ENCODE assay signal across 1 cellular context in the genomic region with DNA sequence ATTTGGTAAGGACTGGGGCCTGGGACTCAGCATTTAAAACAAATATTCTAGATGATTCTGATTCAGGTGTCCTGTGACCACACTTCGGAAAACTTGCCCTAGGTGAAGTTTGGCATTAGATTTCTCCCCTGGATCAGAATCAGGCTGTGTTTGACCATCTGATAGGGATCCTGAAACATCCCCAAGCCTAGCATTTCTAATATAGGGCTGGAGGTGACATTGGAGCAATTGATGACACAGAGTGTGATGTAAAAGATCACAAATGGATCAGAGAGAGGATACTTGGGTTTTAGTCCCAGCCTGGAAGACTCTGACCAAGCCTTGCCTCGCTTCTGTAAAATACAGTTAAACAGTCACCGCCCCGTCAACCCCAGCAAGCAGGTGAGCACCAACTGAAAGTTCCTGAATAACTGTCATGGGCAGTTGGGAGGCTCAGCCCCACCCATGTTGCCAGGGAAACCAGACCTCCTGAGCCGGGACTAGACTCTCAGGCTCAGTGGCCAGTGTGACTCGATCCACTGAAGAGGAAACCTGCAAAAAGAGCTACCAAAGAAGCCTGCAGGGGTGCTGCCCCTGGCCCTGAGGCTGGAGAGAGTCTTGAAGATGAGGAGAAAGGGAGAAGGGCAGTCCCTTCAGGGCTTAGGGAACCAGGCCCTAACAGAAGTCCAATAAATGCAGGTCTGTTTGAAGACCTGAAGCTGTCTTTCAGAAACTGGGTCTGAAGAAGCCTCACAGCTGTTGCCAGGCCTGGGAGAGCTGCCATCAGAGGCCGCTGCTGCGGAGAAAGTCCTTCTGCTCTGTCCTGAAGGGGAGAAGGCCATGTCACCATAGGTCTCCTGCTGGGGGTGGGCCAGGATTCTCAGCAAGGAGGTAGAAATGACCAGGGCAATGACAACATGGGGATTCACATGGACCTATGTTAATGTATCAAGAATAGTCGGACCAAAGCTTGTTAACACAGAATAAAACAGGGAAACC.
TF ChIP-seq lines count a peak whose summit lies in the region.

No MANE protein-coding gene starts in this region.

TF ChIP-seq in IMR-90, 13 proteins besides CTCF, POLR2A, EP300 and RAD21 (continued from another document):
- TF ChIP-seq SMC3 (IDR thresholded peaks at IDR 0.05; ENCODE audit: low read depth, low read length) (no peak), MXI1 (IDR thresholded peaks at IDR 0.05; ENCODE audit: borderline replicate concordance, low read depth, low read length) (no peak)
- TF ChIP-seq, protein P1, sequence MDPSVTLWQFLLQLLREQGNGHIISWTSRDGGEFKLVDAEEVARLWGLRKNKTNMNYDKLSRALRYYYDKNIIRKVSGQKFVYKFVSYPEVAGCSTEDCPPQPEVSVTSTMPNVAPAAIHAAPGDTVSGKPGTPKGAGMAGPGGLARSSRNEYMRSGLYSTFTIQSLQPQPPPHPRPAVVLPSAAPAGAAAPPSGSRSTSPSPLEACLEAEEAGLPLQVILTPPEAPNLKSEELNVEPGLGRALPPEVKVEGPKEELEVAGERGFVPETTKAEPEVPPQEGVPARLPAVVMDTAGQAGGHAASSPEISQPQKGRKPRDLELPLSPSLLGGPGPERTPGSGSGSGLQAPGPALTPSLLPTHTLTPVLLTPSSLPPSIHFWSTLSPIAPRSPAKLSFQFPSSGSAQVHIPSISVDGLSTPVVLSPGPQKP (IDR thresholded peaks at IDR 0.05; ENCODE audit: borderline replicate concordance, low read depth, low read length) = no peak
TF ChIP-seq in IMR-90: peak in this region for 0.
